ENCODE assay signal across 25 cellular contexts in genomic region chr10:125262414-125262813, GRCh38.
"Had no signal": no experiment of that assay in that cellular context is flagged by ENCODE, and none has a peak within 500 bp of the region (broad histone marks: within the 10 kb centered on the region; RNA-seq: fewer than 3 reads in every experiment).

No MANE protein-coding gene starts in this region.

- H3K27me3 ChIP-seq: ascending aorta, cardiac muscle cell, SJSA1 had no signal

- ATAC-seq: activated T-cell treated with anti-CD3 and anti-CD28 coated beads, Interleukin-2, amount 50 U/mL, for 72 hours; K562 had no signal

- H3K4me1 ChIP-seq: ascending aorta had no signal

- H3K4me2 ChIP-seq: SK-N-SH had no signal

- H3K9ac ChIP-seq: SK-N-SH had no signal

- H3K4me3 ChIP-seq: ascending aorta, cardiac muscle cell, K562, SJSA1 had no signal

- H3K27ac ChIP-seq: ascending aorta, cardiac muscle cell, SJSA1 had no signal

- H3K9me2 ChIP-seq: SK-N-SH had no signal

- H3K9me3 ChIP-seq: ascending aorta, SJSA1, SK-N-SH had no signal

- DNase-seq: activated CD4-positive, alpha-beta T cell treated with anti-CD3 and anti-CD28 coated beads, Interleukin-2, amount 10 ng/mL, durations not matched to agents 24 days and 14 days; activated CD4-positive, alpha-beta T cell treated with anti-CD3 and anti-CD28 coated beads, Interleukin-2, amount 50 U/mL, for 4 hours; activated CD8-positive, alpha-beta T cell treated with anti-CD3 and anti-CD28 coated beads for 36 hours; activated effector memory CD4-positive, alpha-beta T cell treated with anti-CD3 and anti-CD28 coated beads, Interleukin-2, amount 50 U/mL, for 16 hours; activated naive CD4-positive, alpha-beta T cell; activated naive CD4-positive, alpha-beta T cell treated with anti-CD3 and anti-CD28 coated beads, Interleukin-2, amount 50 U/mL, for 16 hours; activated naive CD8-positive, alpha-beta T cell treated with anti-CD3 and anti-CD28 coated beads for 36 hours; activated T-cell treated with anti-CD3 and anti-CD28 coated beads, Interleukin-2, amount 50 U/mL, for 1 hour; activated T-cell treated with anti-CD3 and anti-CD28 coated beads, Interleukin-2, amount 50 U/mL, for 72 hours; amygdala; NCI-H1105; NCI-H1417 treated with DMSO at 0.1 percent for 48 hours; NCI-H187 treated with DMSO at 0.1 percent for 48 hours; NCI-H2081; NCI-H2171 treated with DMSO at 0.1 percent for 48 hours; NCI-H2227 treated with DMSO at 0.1 percent for 48 hours; NCI-H446; NCI-H510A treated with DMSO at 0.1 percent for 48 hours; SHP77 treated with DMSO at 0.1 percent for 48 hours; SK-N-SH had no signal

- FAIRE-seq: K562, TTC549 had no signal

- H3K36me3 ChIP-seq: ascending aorta, cardiac muscle cell, SJSA1 had no signal
